Comparison of ENCODE assay signal across 1 cellular context in genomic region chr6:15912505-15912767, GRCh38.
TF ChIP-seq lines count a peak whose summit lies in the region.

No MANE protein-coding gene starts in this region.

TF ChIP-seq in H1, 55 proteins besides CTCF, POLR2A, EP300 and RAD21:
- TF ChIP-seq ATF2 (IDR thresholded peaks at IDR 0.05; ENCODE audit: low read length): no peak
- 0 out of 2 replicates have a peak, but pooled peaks have one; percentile 24 for TF ChIP-seq SP1 (IDR thresholded peaks at IDR 0.05; ENCODE audit: low read depth, low read length)
- TF ChIP-seq CHD2 (IDR thresholded peaks at IDR 0.05; ENCODE audit: low read length): no peak
- peak; percentile 33 for TF ChIP-seq ASH2L (IDR thresholded peaks at IDR 0.05; ENCODE audit: low read length)
- no peak for TF ChIP-seq MAFK (IDR thresholded peaks at IDR 0.05; ENCODE audit: low read depth, low read length)
- TF ChIP-seq, protein P1, sequence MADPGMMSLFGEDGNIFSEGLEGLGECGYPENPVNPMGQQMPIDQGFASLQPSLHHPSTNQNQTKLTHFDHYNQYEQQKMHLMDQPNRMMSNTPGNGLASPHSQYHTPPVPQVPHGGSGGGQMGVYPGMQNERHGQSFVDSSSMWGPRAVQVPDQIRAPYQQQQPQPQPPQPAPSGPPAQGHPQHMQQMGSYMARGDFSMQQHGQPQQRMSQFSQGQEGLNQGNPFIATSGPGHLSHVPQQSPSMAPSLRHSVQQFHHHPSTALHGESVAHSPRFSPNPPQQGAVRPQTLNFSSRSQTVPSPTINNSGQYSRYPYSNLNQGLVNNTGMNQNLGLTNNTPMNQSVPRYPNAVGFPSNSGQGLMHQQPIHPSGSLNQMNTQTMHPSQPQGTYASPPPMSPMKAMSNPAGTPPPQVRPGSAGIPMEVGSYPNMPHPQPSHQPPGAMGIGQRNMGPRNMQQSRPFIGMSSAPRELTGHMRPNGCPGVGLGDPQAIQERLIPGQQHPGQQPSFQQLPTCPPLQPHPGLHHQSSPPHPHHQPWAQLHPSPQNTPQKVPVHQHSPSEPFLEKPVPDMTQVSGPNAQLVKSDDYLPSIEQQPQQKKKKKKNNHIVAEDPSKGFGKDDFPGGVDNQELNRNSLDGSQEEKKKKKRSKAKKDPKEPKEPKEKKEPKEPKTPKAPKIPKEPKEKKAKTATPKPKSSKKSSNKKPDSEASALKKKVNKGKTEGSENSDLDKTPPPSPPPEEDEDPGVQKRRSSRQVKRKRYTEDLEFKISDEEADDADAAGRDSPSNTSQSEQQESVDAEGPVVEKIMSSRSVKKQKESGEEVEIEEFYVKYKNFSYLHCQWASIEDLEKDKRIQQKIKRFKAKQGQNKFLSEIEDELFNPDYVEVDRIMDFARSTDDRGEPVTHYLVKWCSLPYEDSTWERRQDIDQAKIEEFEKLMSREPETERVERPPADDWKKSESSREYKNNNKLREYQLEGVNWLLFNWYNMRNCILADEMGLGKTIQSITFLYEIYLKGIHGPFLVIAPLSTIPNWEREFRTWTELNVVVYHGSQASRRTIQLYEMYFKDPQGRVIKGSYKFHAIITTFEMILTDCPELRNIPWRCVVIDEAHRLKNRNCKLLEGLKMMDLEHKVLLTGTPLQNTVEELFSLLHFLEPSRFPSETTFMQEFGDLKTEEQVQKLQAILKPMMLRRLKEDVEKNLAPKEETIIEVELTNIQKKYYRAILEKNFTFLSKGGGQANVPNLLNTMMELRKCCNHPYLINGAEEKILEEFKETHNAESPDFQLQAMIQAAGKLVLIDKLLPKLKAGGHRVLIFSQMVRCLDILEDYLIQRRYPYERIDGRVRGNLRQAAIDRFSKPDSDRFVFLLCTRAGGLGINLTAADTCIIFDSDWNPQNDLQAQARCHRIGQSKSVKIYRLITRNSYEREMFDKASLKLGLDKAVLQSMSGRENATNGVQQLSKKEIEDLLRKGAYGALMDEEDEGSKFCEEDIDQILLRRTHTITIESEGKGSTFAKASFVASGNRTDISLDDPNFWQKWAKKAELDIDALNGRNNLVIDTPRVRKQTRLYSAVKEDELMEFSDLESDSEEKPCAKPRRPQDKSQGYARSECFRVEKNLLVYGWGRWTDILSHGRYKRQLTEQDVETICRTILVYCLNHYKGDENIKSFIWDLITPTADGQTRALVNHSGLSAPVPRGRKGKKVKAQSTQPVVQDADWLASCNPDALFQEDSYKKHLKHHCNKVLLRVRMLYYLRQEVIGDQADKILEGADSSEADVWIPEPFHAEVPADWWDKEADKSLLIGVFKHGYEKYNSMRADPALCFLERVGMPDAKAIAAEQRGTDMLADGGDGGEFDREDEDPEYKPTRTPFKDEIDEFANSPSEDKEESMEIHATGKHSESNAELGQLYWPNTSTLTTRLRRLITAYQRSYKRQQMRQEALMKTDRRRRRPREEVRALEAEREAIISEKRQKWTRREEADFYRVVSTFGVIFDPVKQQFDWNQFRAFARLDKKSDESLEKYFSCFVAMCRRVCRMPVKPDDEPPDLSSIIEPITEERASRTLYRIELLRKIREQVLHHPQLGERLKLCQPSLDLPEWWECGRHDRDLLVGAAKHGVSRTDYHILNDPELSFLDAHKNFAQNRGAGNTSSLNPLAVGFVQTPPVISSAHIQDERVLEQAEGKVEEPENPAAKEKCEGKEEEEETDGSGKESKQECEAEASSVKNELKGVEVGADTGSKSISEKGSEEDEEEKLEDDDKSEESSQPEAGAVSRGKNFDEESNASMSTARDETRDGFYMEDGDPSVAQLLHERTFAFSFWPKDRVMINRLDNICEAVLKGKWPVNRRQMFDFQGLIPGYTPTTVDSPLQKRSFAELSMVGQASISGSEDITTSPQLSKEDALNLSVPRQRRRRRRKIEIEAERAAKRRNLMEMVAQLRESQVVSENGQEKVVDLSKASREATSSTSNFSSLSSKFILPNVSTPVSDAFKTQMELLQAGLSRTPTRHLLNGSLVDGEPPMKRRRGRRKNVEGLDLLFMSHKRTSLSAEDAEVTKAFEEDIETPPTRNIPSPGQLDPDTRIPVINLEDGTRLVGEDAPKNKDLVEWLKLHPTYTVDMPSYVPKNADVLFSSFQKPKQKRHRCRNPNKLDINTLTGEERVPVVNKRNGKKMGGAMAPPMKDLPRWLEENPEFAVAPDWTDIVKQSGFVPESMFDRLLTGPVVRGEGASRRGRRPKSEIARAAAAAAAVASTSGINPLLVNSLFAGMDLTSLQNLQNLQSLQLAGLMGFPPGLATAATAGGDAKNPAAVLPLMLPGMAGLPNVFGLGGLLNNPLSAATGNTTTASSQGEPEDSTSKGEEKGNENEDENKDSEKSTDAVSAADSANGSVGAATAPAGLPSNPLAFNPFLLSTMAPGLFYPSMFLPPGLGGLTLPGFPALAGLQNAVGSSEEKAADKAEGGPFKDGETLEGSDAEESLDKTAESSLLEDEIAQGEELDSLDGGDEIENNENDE (IDR thresholded peaks at IDR 0.05; ENCODE audit: insufficient replicate concordance, low read length): peak; percentile 27
- no peak for TF ChIP-seq CREB1 (IDR thresholded peaks at IDR 0.05)
- TF ChIP-seq KDM4A (IDR thresholded peaks at IDR 0.05; ENCODE audit: low read depth, low read length, severe bottlenecking): no peak
- TF ChIP-seq HDAC2 (IDR thresholded peaks at IDR 0.05; ENCODE audit: borderline replicate concordance in 1 of 2, low read depth in 2 of 2, low read length in 2 of 2): peak in 1 of 2 experiments; percentile 29; a peak in 1 of 4 replicates
